Comparison of ENCODE assay signal across 20 cellular contexts in genomic region chr15:83278191-83278590, GRCh38. TPM values are rescaled to one million over a fixed set of nuclear protein-coding genes. Genes with fewer than 3 reads are reported as not detected.
DNase-seq lines count a peak whose midpoint lies in the region; ATAC-seq, FAIRE-seq and TF ChIP-seq lines count a peak whose summit lies in the region.
"Had no signal": no experiment of that assay in that cellular context is flagged by ENCODE, and none has a peak within 500 bp of the region (broad histone marks: within the 10 kb centered on the region; RNA-seq: fewer than 3 reads in every experiment).

No MANE protein-coding gene starts in this region.

- H3K18ac ChIP-seq in mesendoderm (ENCODE audit: low read length): no peak overlapping the region

- H3K4me2 ChIP-seq in mesendoderm (ENCODE audit: low read length): no peak overlapping the region
- H3K4me2 ChIP-seq: BLaER1 had no signal

- H2AK5ac ChIP-seq in mesendoderm (ENCODE audit: low read length): no peak overlapping the region

- intact Hi-C loops in pancreas (cut with DNase I): no loop called here

- no peak for ATAC-seq in pancreas
- ATAC-seq: natural killer cell treated with Interleukin-12 subunit alpha and Interleukin-12 subunit beta and Interleukin-15 and Interleukin-18, amount 100 ng/mL, for 72 hours had no signal

- H3K27me3 ChIP-seq in mesendoderm (ENCODE audit: insufficient read depth, low read length, poor library complexity): peaks cover 8% of the 10 kb centered on the region
- peaks cover 0 to 23% (median 11%) of the 10 kb centered on the region in 4 donors for H3K27me3 ChIP-seq in pancreas
- H3K27me3 ChIP-seq: BLaER1 had no signal

- TF ChIP-seq CTCF in epithelial cell of esophagus (IDR thresholded peaks at IDR 0.05; ENCODE audit: insufficient read depth, low read depth, low read length, missing control alignments) (no peak), pancreas (IDR thresholded peaks at IDR 0.05) (no peak)

- peak; percentile 5 for DNase-seq in Daoy (ENCODE audit: low read depth)
- peak; percentile 60 for DNase-seq in RCC 7860 (ENCODE audit: low spot score)
- DNase-seq in epithelial cell of esophagus (ENCODE audit: low read depth): peak; percentile 87
- DNase-seq in mesendoderm: peak; percentile 28
- no peak for DNase-seq in A172 (ENCODE audit: low spot score)
- DNase-seq in NCI-H1930 (lab: John Stamatoyannopoulos, UW): no peak
- no peak for DNase-seq in NCI-H2081 treated with DMSO at 0.1 percent for 48 hours (lab: John Stamatoyannopoulos, UW)
- no peak for DNase-seq in pancreas
- DNase-seq: activated CD4-positive, alpha-beta memory T cell treated with anti-CD3 and anti-CD28 coated beads, Interleukin-2, amount 10 ng/mL, durations not matched to agents 7 days and 5 days; adrenal gland; colonic mucosa; DMS79; NCI-H2107; NCI-H748 treated with DMSO at 0.1 percent for 48 hours; Peyer's patch had no signal

- H3K79me1 ChIP-seq in mesendoderm (ENCODE audit: low read length): no peaks in the 10 kb centered on the region

- no peak overlapping the region for H3K4ac ChIP-seq in mesendoderm (ENCODE audit: low read depth, low read length)

- H3K27ac ChIP-seq in mesendoderm (ENCODE audit: low read depth, low read length) (no peak overlapping the region), pancreas (no peak overlapping the region)
- H3K27ac ChIP-seq: adrenal gland, BLaER1, colonic mucosa, Peyer's patch, right atrium auricular region, VCaP had no signal

- no peak overlapping the region for H3K4me3 ChIP-seq in epithelial cell of esophagus (ENCODE audit: low read length)
- no peak overlapping the region for H3K4me3 ChIP-seq in mesendoderm (ENCODE audit: low read length)
- H3K4me3 ChIP-seq in pancreas: no peak overlapping the region
- H3K4me3 ChIP-seq: adrenal gland, BLaER1, colonic mucosa, Peyer's patch, right atrium auricular region had no signal

- H3K56ac ChIP-seq in mesendoderm (ENCODE audit: low read length): no peak overlapping the region

- no peak overlapping the region for H2BK15ac ChIP-seq in mesendoderm (replicated peaks; ENCODE audit: low read depth)

- FAIRE-seq in RCC 7860 (lab: Jason Lieb, UNC) (no peak), pancreas (lab: Jason Lieb, UNC) (no peak)

- H3K9me3 ChIP-seq in pancreas: no peaks in the 10 kb centered on the region
- H3K9me3 ChIP-seq: adrenal gland, colonic mucosa, Peyer's patch, right atrium auricular region had no signal

- no peaks in the 10 kb centered on the region for H3K79me2 ChIP-seq in mesendoderm (ENCODE audit: control insufficient read depth, insufficient read depth, low read length)

- no peak overlapping the region for H4K8ac ChIP-seq in mesendoderm (ENCODE audit: low read depth, low read length)

- H3K36me3 ChIP-seq in mesendoderm (ENCODE audit: control insufficient read depth, insufficient read depth, low read length) (no peaks in the 10 kb centered on the region), pancreas (no peaks in the 10 kb centered on the region)
- H3K36me3 ChIP-seq: adrenal gland, BLaER1, colonic mucosa, Peyer's patch, right atrium auricular region had no signal

- no peaks in the 10 kb centered on the region for H3K4me1 ChIP-seq in mesendoderm (ENCODE audit: control insufficient read depth, low read depth, low read length)
- H3K4me1 ChIP-seq in pancreas: no peaks in the 10 kb centered on the region
- H3K4me1 ChIP-seq: adrenal gland, BLaER1, colonic mucosa, right atrium auricular region had no signal

- no peak overlapping the region for H3K23ac ChIP-seq in mesendoderm (ENCODE audit: low read length)

- H2BK120ac ChIP-seq in mesendoderm (ENCODE audit: low read depth, low read length): no peak overlapping the region

- H4K5ac ChIP-seq in mesendoderm (ENCODE audit: low read length): no peak overlapping the region

- H3K9ac ChIP-seq in mesendoderm (ENCODE audit: low read length): no peak overlapping the region
- H3K9ac ChIP-seq: BLaER1 had no signal

- H2BK5ac ChIP-seq in mesendoderm (ENCODE audit: low read length): no peak overlapping the region

RNA-seq across cellular contexts. Expression of gene BNC1, which starts 6.3 kb away (rescaled TPM):
- 8.5 and 9.1 TPM in 2 replicates for total RNA-seq in Daoy (2014; rRNA removed; shearing (Covaris generic))
- 0.06 TPM for polyA plus RNA-seq in mesendoderm (2013, experiment 1 of 2)
- 0.08 TPM for polyA plus RNA-seq in mesendoderm (2013, experiment 2 of 2)
- total RNA-seq in A172 (2014; rRNA removed; shearing (Covaris generic)): 0.03 and 0.17 TPM in 2 replicates
- total RNA-seq in pancreas: under 1 TPM in 1 of 6 donors, not detected in 5; 0.06 TPM
- under 1 TPM; 0.02 to 0.42 TPM for polyA plus RNA-seq in pancreas
- total RNA-seq: activated CD4-positive, alpha-beta memory T cell treated with anti-CD3 and anti-CD28 coated beads, Interleukin-2, amount 10 ng/mL, durations not matched to agents 7 days and 5 days; activated T-helper 1 cell treated with anti-CD3 and anti-CD28 coated beads, Interleukin-12 subunit alpha, Interleukin-12 subunit beta, Interleukin-2, Interleukin-4 antibody, amounts not matched to agents 30 ng/mL and 10 ng/mL and 1 ng/mL, durations not matched to agents 14 hours and 24 hours and 36 hours; colonic mucosa; natural killer cell treated with Interleukin-12 subunit alpha and Interleukin-12 subunit beta and Interleukin-15 and Interleukin-18, amount 100 ng/mL, for 72 hours; Peyer's patch had no signal

Comparison
In these comparisons a context has a peak if more than half of its experiments do, and no peak if none do; other contexts are left out.
1. DNase-seq: peak in Daoy (single experiment), RCC 7860 (single experiment), epithelial cell of esophagus (single experiment) and mesendoderm (single experiment); none in A172 (single experiment), NCI-H1930 (0 of 2), NCI-H2081 treated with DMSO at 0.1 percent for 48 hours (single experiment) and pancreas (0 of 6).